Comparison of ENCODE assay signal across 18 cellular contexts in the genomic region with DNA sequence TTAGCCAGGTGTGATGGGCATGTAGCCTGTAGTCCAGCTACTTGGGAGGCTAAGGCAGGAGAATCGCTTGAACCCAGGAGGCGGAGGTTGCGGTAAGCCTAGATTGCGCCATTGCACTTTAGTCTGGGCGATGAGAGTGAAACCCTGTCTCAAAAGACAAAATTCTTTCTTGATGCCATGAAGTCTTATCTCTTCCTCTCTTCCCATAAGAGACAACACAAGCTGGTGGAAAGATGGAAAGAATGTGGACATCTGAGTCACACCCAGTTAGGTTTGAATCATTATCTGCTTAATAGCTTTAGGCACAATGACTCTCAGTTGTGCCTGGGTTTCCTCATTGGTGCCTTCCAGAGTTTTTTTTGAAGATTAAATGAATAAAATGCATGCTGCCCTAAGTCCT. TPM values are rescaled to one million over a fixed set of nuclear protein-coding genes. Genes with fewer than 3 reads are reported as not detected.
DNase-seq lines count a peak whose midpoint lies in the region; ATAC-seq, FAIRE-seq and TF ChIP-seq lines count a peak whose summit lies in the region.
"Had no signal": no experiment of that assay in that cellular context is flagged by ENCODE, and none has a peak within 500 bp of the region (broad histone marks: within the 10 kb centered on the region; RNA-seq: fewer than 3 reads in every experiment).

No MANE protein-coding gene starts in this region.

- DNase-seq in Caco-2 (peak; percentile 35 to 36), M059J (ENCODE audit: low read depth) (peak; percentile 81), choroid plexus epithelial cell (ENCODE audit: low read depth) (peak; percentile 41), mesenchymal stem cell (peak; percentile 83), NCI-H187 (lab: John Stamatoyannopoulos, UW) (no peak), GM12892 (ENCODE audit: insufficient read length) (no peak), GM19240 (ENCODE audit: insufficient read length, low spot score) (no peak)
- DNase-seq: activated naive CD4-positive, alpha-beta T cell treated with anti-CD3 and anti-CD28 coated beads for 36 hours; activated T-cell treated with anti-CD3 and anti-CD28 coated beads for 4 hours; AML-193; dorsolateral prefrontal cortex; hypothalamus; mucosa of descending colon; NCI-H1105; right cardiac atrium; RPMI8226; uterus had no signal

- H2BK120ac ChIP-seq in mesenchymal stem cell (ENCODE audit: low read depth, low read length) = no peak overlapping the region

- no peak overlapping the region for H2AFZ ChIP-seq in mesenchymal stem cell (ENCODE audit: low read depth, low read length)

- intact Hi-C loops in Caco-2 (cut with micrococcal nuclease; ENCODE audit: unreplicated experiment) = no loop called here

- FAIRE-seq in GM12892 (lab: Jason Lieb, UNC) = no peak

- H2BK5ac ChIP-seq in mesenchymal stem cell (ENCODE audit: low read depth, low read length, poor library complexity, severe bottlenecking) = no peak overlapping the region

- H3K18ac ChIP-seq in mesenchymal stem cell (ENCODE audit: low read depth in 1 of 2, low read length in 2 of 2) = no peak overlapping the region

- POLR2A ChIA-PET in Caco-2 (lab: Charles Lee) = no interaction called here

- no peak overlapping the region for H3K9ac ChIP-seq in mesenchymal stem cell (ENCODE audit: low read length)

- no peak for ATAC-seq in HG02571 (IDR thresholded peaks at IDR 0.05; ENCODE audit: unreplicated experiment)
- ATAC-seq: mucosa of descending colon, right cardiac atrium had no signal

- H3K4me1 ChIP-seq in Caco-2 (peaks cover 25% of the 10 kb centered on the region), mesenchymal stem cell (ENCODE audit: control insufficient read depth, insufficient read depth, low read depth, low read length) (peaks cover 2% of the 10 kb centered on the region)
- H3K4me1 ChIP-seq: uterus had no signal

- no peak for TF ChIP-seq POLR2A in GM12892 (IDR thresholded peaks at IDR 0.05; ENCODE audit: low read depth, low read length)

- no peak overlapping the region for H3K27ac Mint-ChIP-seq in Caco-2 (ENCODE audit: unreplicated experiment)
- H3K27ac Mint-ChIP-seq: activated naive CD4-positive, alpha-beta T cell treated with anti-CD3 and anti-CD28 coated beads for 36 hours had no signal

- H3K14ac ChIP-seq in mesenchymal stem cell (ENCODE audit: low read length in 2 of 2) = no peak overlapping the region

- peaks cover 14% of the 10 kb centered on the region for H3K4me1 Mint-ChIP-seq in Caco-2 (ENCODE audit: low read depth, unreplicated experiment)

- H3K4ac ChIP-seq in mesenchymal stem cell (ENCODE audit: low read depth in 1 of 2, low read length in 2 of 2) = no peak overlapping the region

- BruUV-seq in Caco-2 (replicated peaks; lab: Mats Ljungman, UMichigan) = no TSS peak

- H2BK15ac ChIP-seq in mesenchymal stem cell (ENCODE audit: low read depth, poor library complexity, severe bottlenecking) = no peak overlapping the region

- no peak overlapping the region for H3K4me3 ChIP-seq in Caco-2 (ENCODE audit: low read depth, low read length)
- H3K4me3 ChIP-seq in choroid plexus epithelial cell (ENCODE audit: low read depth, low read length) = no peak overlapping the region
- no peak overlapping the region for H3K4me3 ChIP-seq in mesenchymal stem cell (ENCODE audit: insufficient read depth in 1 of 2, low read depth in 1 of 2, low read length in 2 of 2)
- H3K4me3 ChIP-seq: dorsolateral prefrontal cortex, mucosa of descending colon, uterus had no signal

- no peak overlapping the region for H3K23ac ChIP-seq in mesenchymal stem cell (ENCODE audit: low read length in 2 of 2)

- no peaks in the 10 kb centered on the region for H3K9me3 Mint-ChIP-seq in Caco-2 (ENCODE audit: unreplicated experiment)
- H3K9me3 Mint-ChIP-seq: activated naive CD4-positive, alpha-beta T cell treated with anti-CD3 and anti-CD28 coated beads for 36 hours had no signal

- H3K27me3 Mint-ChIP-seq in Caco-2 (ENCODE audit: insufficient read depth, unreplicated experiment) = no peaks in the 10 kb centered on the region

- H3K4me3 Mint-ChIP-seq in Caco-2 (ENCODE audit: unreplicated experiment) = no peak overlapping the region
- H3K4me3 Mint-ChIP-seq: activated naive CD4-positive, alpha-beta T cell treated with anti-CD3 and anti-CD28 coated beads for 36 hours had no signal

- H3K36me3 ChIP-seq in Caco-2 (ENCODE audit: control insufficient read depth, insufficient read depth, low read length) = no peaks in the 10 kb centered on the region
- no peaks in the 10 kb centered on the region for H3K36me3 ChIP-seq in mesenchymal stem cell (ENCODE audit: control insufficient read depth in 1 of 2, insufficient read depth in 2 of 2, low read depth in 1 of 2, low read length in 2 of 2)
- H3K36me3 ChIP-seq: uterus had no signal

- no peak overlapping the region for H2AK5ac ChIP-seq in mesenchymal stem cell (ENCODE audit: low read length, severe bottlenecking)

- H3K9me3 ChIP-seq in Caco-2 (no peaks in the 10 kb centered on the region), mesenchymal stem cell (ENCODE audit: control insufficient read depth, low read length) (no peaks in the 10 kb centered on the region)
- H3K9me3 ChIP-seq: mucosa of descending colon, uterus had no signal

- H3K27ac ChIP-seq in mesenchymal stem cell (ENCODE audit: low read length, poor library complexity, severe bottlenecking) = no peak overlapping the region
- H3K27ac ChIP-seq: dorsolateral prefrontal cortex, uterus had no signal

- 86% methylated on average over 3 of the region's 5 CpGs for WGBS in mesenchymal stem cell

- CTCF ChIA-PET in Caco-2 (lab: Charles Lee) = no interaction called here

- TF ChIP-seq CTCF in Caco-2 (IDR thresholded peaks at IDR 0.05; ENCODE audit: insufficient read depth in 1 of 2, low read depth in 1 of 2, low read length in 1 of 2, severe bottlenecking in 1 of 2, unreplicated experiment in 1 of 2) = no peak
- TF ChIP-seq CTCF in choroid plexus epithelial cell (conservative IDR thresholded peaks at IDR 0.05; ENCODE audit: low read depth, low read length) = no peak

- no peak overlapping the region for H3K4me2 ChIP-seq in mesenchymal stem cell (ENCODE audit: low read length, poor library complexity, severe bottlenecking)

- H2BK12ac ChIP-seq in mesenchymal stem cell (ENCODE audit: low read length in 2 of 2) = no peak overlapping the region

- no peak overlapping the region for H4K8ac ChIP-seq in mesenchymal stem cell (ENCODE audit: low read length)

- H3K36me3 Mint-ChIP-seq in Caco-2 (ENCODE audit: insufficient read depth, unreplicated experiment) = peaks cover 10% of the 10 kb centered on the region

- H4K91ac ChIP-seq in mesenchymal stem cell (ENCODE audit: low read length) = no peak overlapping the region

- no peaks in the 10 kb centered on the region for H3K79me1 ChIP-seq in mesenchymal stem cell (replicated peaks; ENCODE audit: low read length, poor library complexity, severe bottlenecking)

- H3K27me3 ChIP-seq in Caco-2 (replicated peaks; ENCODE audit: control insufficient read depth, insufficient read depth, low read length) = no peaks in the 10 kb centered on the region
- H3K27me3 ChIP-seq in mesenchymal stem cell (ENCODE audit: control insufficient read depth in 1 of 2, insufficient read depth in 1 of 2, low read length in 2 of 2) = no peaks in the 10 kb centered on the region
- H3K27me3 ChIP-seq: dorsolateral prefrontal cortex, uterus had no signal

RNA-seq across cellular contexts. Expression of gene KREMEN1, which starts 35.3 kb away (rescaled TPM):
- total RNA-seq in Caco-2 (2022) = 28.7 and 29.7 TPM in 2 replicates
- total RNA-seq in M059J (2014; rRNA removed; shearing (Covaris generic)) = 3.7 and 6.8 TPM in 2 replicates
- polyA plus RNA-seq in mesenchymal stem cell (2013, experiment 1 of 2) = 32.9 TPM
- polyA plus RNA-seq in mesenchymal stem cell (2013, experiment 2 of 2) = 33.1 TPM
- 1.2 TPM for polyA plus RNA-seq in GM12892 (2012; ENCODE audit: missing spikeins)

RNA-seq across cellular contexts. Expression of gene C22orf31, which starts 46.5 kb away (rescaled TPM):
- total RNA-seq in Caco-2 (2022) = not detected in 2 replicates
- not detected in 2 replicates for total RNA-seq in M059J (2014; rRNA removed; shearing (Covaris generic))
- polyA plus RNA-seq in mesenchymal stem cell (2013, experiment 1 of 2) = 0.19 TPM
- 0.07 TPM for polyA plus RNA-seq in mesenchymal stem cell (2013, experiment 2 of 2)
- not detected for polyA plus RNA-seq in GM12892 (2012; ENCODE audit: missing spikeins)
- total RNA-seq: activated naive CD4-positive, alpha-beta T cell treated with anti-CD3 and anti-CD28 coated beads for 36 hours; uterus had no signal

Comparison
In these comparisons a context has a peak if more than half of its experiments do, and no peak if none do; other contexts are left out.
1. DNase-seq: peak in Caco-2 (2 of 2), M059J (single experiment), choroid plexus epithelial cell (single experiment) and mesenchymal stem cell (single experiment); none in NCI-H187 (0 of 2), GM12892 (single experiment) and GM19240 (single experiment).